ENCODE assay signal across 25 cellular contexts in the genomic region with DNA sequence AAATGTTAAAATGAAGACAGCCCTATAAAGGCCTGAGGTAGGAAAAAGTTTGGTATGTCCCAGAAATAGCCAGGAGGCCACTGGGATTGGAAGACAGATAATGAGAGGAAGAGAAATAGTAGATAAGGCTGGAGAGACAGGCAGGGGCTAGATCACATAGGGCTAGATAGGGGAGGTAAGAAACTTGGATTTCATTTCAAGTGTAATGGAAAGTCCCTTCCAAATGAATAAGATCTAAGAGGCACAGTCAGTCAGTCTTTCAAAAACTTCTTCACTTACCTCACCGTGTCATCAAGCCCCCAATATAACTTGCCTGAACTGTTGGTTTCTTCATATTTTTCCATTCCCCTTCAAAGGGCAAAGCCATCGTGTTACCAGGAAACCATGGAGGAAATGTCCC.
DNase-seq lines count a peak whose midpoint lies in the region; ATAC-seq and TF ChIP-seq lines count a peak whose summit lies in the region.
"Had no signal": no experiment of that assay in that cellular context is flagged by ENCODE, and none has a peak within 500 bp of the region (broad histone marks: within the 10 kb centered on the region; RNA-seq: fewer than 3 reads in every experiment).

No MANE protein-coding gene starts in this region.

- no peak overlapping the region for H3K9ac ChIP-seq in IMR-90 (ENCODE audit: low read depth, low read length)
- H3K9ac ChIP-seq: GM23248, SK-N-SH had no signal

- H2AK5ac ChIP-seq in IMR-90 (ENCODE audit: low read depth, low read length), result no peak overlapping the region; the same call in 1 of the 2 replicates

- no peaks in the 10 kb centered on the region for H3F3A ChIP-seq in GM23338 (replicated peaks; ENCODE audit: low read depth)

- 0 out of 2 replicates have a peak overlapping the region, but pooled peaks have one; percentile 51 for H4K91ac ChIP-seq in IMR-90 (ENCODE audit: insufficient read depth, low read depth, low read length)

- H4K20me1 ChIP-seq in GM23338 (replicated peaks; ENCODE audit: insufficient read depth), result no peaks in the 10 kb centered on the region
- no peaks in the 10 kb centered on the region for H4K20me1 ChIP-seq in IMR-90 (ENCODE audit: insufficient read depth, low read length)

- H3K9me3 ChIP-seq in IMR-90 (ENCODE audit: control insufficient read depth, insufficient read depth, low read length) (peaks cover 2% of the 10 kb centered on the region; the same call in 1 of the 2 replicates), tibial artery (no peaks in the 10 kb centered on the region), T-helper 17 cell (ENCODE audit: control insufficient read depth, low read length, poor library complexity, severe bottlenecking) (no peaks in the 10 kb centered on the region)

- H3K27me3 ChIP-seq in GM23338 (ENCODE audit: insufficient read depth) (no peaks in the 10 kb centered on the region), IMR-90 (ENCODE audit: control insufficient read depth, insufficient read depth, low read length) (no peaks in the 10 kb centered on the region), tibial artery (no peaks in the 10 kb centered on the region)

- H3K27ac Mint-ChIP-seq in GM23338, result no peak overlapping the region
- no peak overlapping the region for H3K27ac Mint-ChIP-seq in activated naive CD8-positive, alpha-beta T cell treated with anti-CD3 and anti-CD28 coated beads, Interleukin-2, amount 50 U/mL, for 24 hours
- H3K27ac Mint-ChIP-seq in T-helper 17 cell, result no peak overlapping the region
- H3K27ac Mint-ChIP-seq: IgD-negative memory B cell, T-cell had no signal

- no peak overlapping the region for H2AK9ac ChIP-seq in IMR-90 (replicated peaks; ENCODE audit: low read depth, low read length, poor library complexity)

- no peak overlapping the region for H3K18ac ChIP-seq in IMR-90 (ENCODE audit: low read depth, low read length)

- H3K4me3 Mint-ChIP-seq in GM23338 (no peak overlapping the region), T-helper 17 cell (no peak overlapping the region)
- no peak overlapping the region for H3K4me3 Mint-ChIP-seq in activated naive CD8-positive, alpha-beta T cell treated with anti-CD3 and anti-CD28 coated beads, Interleukin-2, amount 50 U/mL, for 24 hours
- H3K4me3 Mint-ChIP-seq: IgD-negative memory B cell, T-cell had no signal

- H3K9me1 ChIP-seq in IMR-90 (ENCODE audit: insufficient read depth, low read length), result peaks cover 1% of the 10 kb centered on the region; the same call in 1 of the 2 replicates

- H2BK20ac ChIP-seq in IMR-90 (ENCODE audit: low read depth, low read length), result peak overlapping the region; percentile 97; the same call in 1 of the 2 replicates

- intact Hi-C loops in IMR-90 (cut with micrococcal nuclease), result loop anchor here (5.0 kb wide), 1 partner anchor 106 kb away; no protein-coding TSS in a partner anchor
- intact Hi-C loops in tibial artery (cut with DNase I; ENCODE audit: low total_unique reads), result no loop called here
- intact Hi-C loops in sciatic nerve (cut with DNase I), result no loop called here

- H3K79me2 ChIP-seq in GM23338 (replicated peaks; ENCODE audit: insufficient read depth), result no peaks in the 10 kb centered on the region

- H3K56ac ChIP-seq in IMR-90 (ENCODE audit: extremely low read depth, insufficient read depth, low read length), result no peak overlapping the region

- H4K8ac ChIP-seq in IMR-90 (ENCODE audit: low read depth in 2 of 2, low read length in 2 of 2), result no peak overlapping the region

- TF ChIP-seq CTCF in GM23338 (conservative IDR thresholded peaks at IDR 0.05; ENCODE audit: low read depth in 2 of 2), result no peak
- no peak for TF ChIP-seq CTCF in IMR-90 (conservative IDR thresholded peaks at IDR 0.05; ENCODE audit: low read depth, low read length)
- TF ChIP-seq CTCF in tibial artery (IDR thresholded peaks at IDR 0.05), result no peak

- peak overlapping the region; percentile 96; the same call in 1 of the 2 replicates for H2BK120ac ChIP-seq in IMR-90 (ENCODE audit: low read depth, low read length)

- H3K4me1 Mint-ChIP-seq in GM23338, result no peaks in the 10 kb centered on the region
- H3K4me1 Mint-ChIP-seq in activated naive CD8-positive, alpha-beta T cell treated with anti-CD3 and anti-CD28 coated beads, Interleukin-2, amount 50 U/mL, for 24 hours, result peaks cover 4% of the 10 kb centered on the region
- peaks cover 8% of the 10 kb centered on the region for H3K4me1 Mint-ChIP-seq in T-helper 17 cell

- H3K27me3 Mint-ChIP-seq in GM23338 (ENCODE audit: insufficient read depth, low read depth, poor library complexity) (no peaks in the 10 kb centered on the region), T-helper 17 cell (no peaks in the 10 kb centered on the region)
- H3K27me3 Mint-ChIP-seq in activated naive CD8-positive, alpha-beta T cell treated with anti-CD3 and anti-CD28 coated beads, Interleukin-2, amount 50 U/mL, for 24 hours, result no peaks in the 10 kb centered on the region
- H3K27me3 Mint-ChIP-seq: T-cell had no signal

- H3K9me3 Mint-ChIP-seq in GM23338, result no peaks in the 10 kb centered on the region
- H3K9me3 Mint-ChIP-seq in activated naive CD8-positive, alpha-beta T cell treated with anti-CD3 and anti-CD28 coated beads, Interleukin-2, amount 50 U/mL, for 24 hours, result peaks cover 4% of the 10 kb centered on the region

- peaks cover 4% of the 10 kb centered on the region; the same call in 1 of the 2 replicates for H3K9me2 ChIP-seq in GM23338 (ENCODE audit: insufficient read depth)
- H3K9me2 ChIP-seq: SK-N-SH had no signal

- H3K79me1 ChIP-seq in IMR-90 (ENCODE audit: low read depth in 1 of 2, low read length in 2 of 2), result no peaks in the 10 kb centered on the region

- CTCF ChIA-PET in IMR-90 (lab: Yijun Ruan, JAX), result no interaction called here

- no TSS peak for BruUV-seq in IMR-90 (replicated peaks; lab: Mats Ljungman, UMichigan)

- dilution Hi-C loops in IMR-90 (cut with HindIII; ENCODE audit: low sequenced_read_pairs, unreplicated experiment), result no loop called here

- ATAC-seq in GM18868 (IDR thresholded peaks at IDR 0.05; ENCODE audit: unreplicated experiment), result peak; percentile 77
- ATAC-seq in GM23338, result no peak
- no peak for ATAC-seq in IMR-90 (ENCODE audit: low read depth)
- no peak for ATAC-seq in sciatic nerve
- ATAC-seq in activated naive CD8-positive, alpha-beta T cell treated with anti-CD3 and anti-CD28 coated beads, Interleukin-2, amount 50 U/mL, for 24 hours, result no peak
- no peak for ATAC-seq in T-helper 17 cell
- ATAC-seq: T-cell had no signal

- in situ Hi-C loops in IMR-90 (cut with MboI; ENCODE audit: low sequenced_read_pairs), result no loop called here

- H4K5ac ChIP-seq in IMR-90 (ENCODE audit: low read depth, low read length), result no peak overlapping the region

- H2AFZ ChIP-seq in GM23338 (0 out of 2 replicates have a peak overlapping the region, but pooled peaks have one; percentile 33), IMR-90 (replicated peaks; ENCODE audit: low read length, poor library complexity) (no peak overlapping the region)
- H2AFZ ChIP-seq: GM23248 had no signal

- H3K4me3 ChIP-seq in GM23338 (no peak overlapping the region), IMR-90 (ENCODE audit: insufficient read depth, low read depth, low read length) (no peak overlapping the region), tibial artery (no peak overlapping the region)
- H3K4me3 ChIP-seq: GM23248 had no signal

- POLR2A ChIA-PET in IMR-90 (lab: Charles Lee; ENCODE audit: unreplicated experiment), result no interaction called here

- 100% methylated on average over 1 of the region's 2 CpGs; no CpG with 5 or more reads in 1 of the 2 experiments for WGBS in IMR-90 (ENCODE audit: extremely low coverage in 2 of 2, insufficient read length in 1 of 2), 2 experiments

- no peak overlapping the region for H3K14ac ChIP-seq in IMR-90 (replicated peaks; ENCODE audit: low read depth, low read length)

- no peak overlapping the region for H2BK5ac ChIP-seq in IMR-90 (ENCODE audit: low read depth, low read length, poor library complexity, severe bottlenecking)

- H3K36me3 Mint-ChIP-seq in GM23338 (ENCODE audit: low read depth) (no peaks in the 10 kb centered on the region), T-helper 17 cell (ENCODE audit: low read depth) (no peaks in the 10 kb centered on the region)
- no peaks in the 10 kb centered on the region for H3K36me3 Mint-ChIP-seq in activated naive CD8-positive, alpha-beta T cell treated with anti-CD3 and anti-CD28 coated beads, Interleukin-2, amount 50 U/mL, for 24 hours (ENCODE audit: low read depth)
- H3K36me3 Mint-ChIP-seq: IgD-negative memory B cell, T-cell had no signal

- no peak overlapping the region for H3K27ac ChIP-seq in GM23338 (ENCODE audit: low read depth)
- H3K27ac ChIP-seq in IMR-90 (ENCODE audit: insufficient read depth, low read length), result no peak overlapping the region
- H3K27ac ChIP-seq in tibial artery, result no peak overlapping the region
- H3K27ac ChIP-seq: C4-2B, GM23248 had no signal

- no peaks in the 10 kb centered on the region for H3K4me1 ChIP-seq in GM23338 (ENCODE audit: insufficient read depth)
- peaks cover 6% of the 10 kb centered on the region; the same call in 1 of the 2 replicates for H3K4me1 ChIP-seq in IMR-90 (ENCODE audit: control insufficient read depth, insufficient read depth, low read length)
- no peaks in the 10 kb centered on the region for H3K4me1 ChIP-seq in tibial artery

- H2BK15ac ChIP-seq in IMR-90 (ENCODE audit: low read depth, low read length), result peak overlapping the region; percentile 93; the same call in 2 of the 3 replicates

- no peaks in the 10 kb centered on the region for H3K36me3 ChIP-seq in GM23338 (ENCODE audit: insufficient read depth)
- H3K36me3 ChIP-seq in IMR-90 (ENCODE audit: control insufficient read depth, insufficient read depth, low read length), result no peaks in the 10 kb centered on the region
- no peaks in the 10 kb centered on the region for H3K36me3 ChIP-seq in tibial artery

- peak overlapping the region; percentile 70 for H3K4ac ChIP-seq in IMR-90 (ENCODE audit: low read depth, low read length)

- TF ChIP-seq RAD21 in IMR-90 (IDR thresholded peaks at IDR 0.05; ENCODE audit: low read length), result no peak

- H3K23ac ChIP-seq in IMR-90 (ENCODE audit: low read depth, low read length), result no peak overlapping the region

- DNase-seq in GM23338 (ENCODE audit: low spot score) (no peak), IMR-90 (no peak), tibial artery (no peak), sciatic nerve (ENCODE audit: low spot score) (no peak), T-helper 17 cell (no peak)
- no peak for DNase-seq in activated naive CD8-positive, alpha-beta T cell treated with anti-CD3 and anti-CD28 coated beads, Interleukin-2, amount 50 U/mL, for 24 hours
- DNase-seq: AML-193, DMS 273 treated with DMSO at 0.1 percent for 48 hours, DND-41, GM23248, Karpas-422, MM.1S, NCI-H1092 treated with DMSO at 0.1 percent for 48 hours, NCI-H146, NCI-H2107, NCI-H2227 treated with DMSO at 0.1 percent for 48 hours, NCI-H510A treated with DMSO at 0.1 percent for 48 hours, NCI-H774, SHP77, SK-N-SH, T-cell, T-helper 9 cell had no signal

- no peak for TF ChIP-seq POLR2A in IMR-90 (IDR thresholded peaks at IDR 0.05; ENCODE audit: low read depth, low read length)

- H3K4me2 ChIP-seq in GM23338 (no peak overlapping the region), IMR-90 (ENCODE audit: low read depth, low read length) (no peak overlapping the region)
- H3K4me2 ChIP-seq: SK-N-SH had no signal

TF ChIP-seq in GM23338, 12 proteins besides CTCF, POLR2A, EP300 and RAD21 (continues in another document):
- TF ChIP-seq POLR2AphosphoS5 (IDR thresholded peaks at IDR 0.05; ENCODE audit: low read depth), result no peak
- TF ChIP-seq ZNF114 (CRISPR knock-in tag; IDR thresholded peaks at IDR 0.05), result no peak

TF ChIP-seq in IMR-90, 13 proteins besides CTCF, POLR2A, EP300 and RAD21 (continues in another document):
- no peak for TF ChIP-seq MAZ (IDR thresholded peaks at IDR 0.05; ENCODE audit: borderline replicate concordance, low read depth, low read length)
